ENCODE assay signal across 20 cellular contexts in the genomic region with DNA sequence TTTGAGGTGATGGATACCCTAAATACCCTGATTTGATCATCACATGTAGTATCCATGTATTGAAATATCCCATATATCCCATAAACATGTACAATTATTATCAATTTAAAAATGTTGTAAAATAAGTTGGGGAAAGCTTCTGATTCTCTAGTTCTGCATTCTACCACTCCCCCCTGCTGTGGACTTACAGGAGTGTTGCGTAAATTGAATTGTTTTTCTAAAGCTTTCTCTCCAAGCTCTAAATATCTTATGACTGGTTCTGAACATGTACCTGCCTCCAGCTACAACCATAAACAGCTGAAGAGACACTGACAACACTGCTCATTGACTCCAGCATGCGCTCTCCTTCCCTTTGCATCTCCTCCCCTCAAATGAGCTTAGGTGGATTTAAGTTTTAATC.
DNase-seq lines count a peak whose midpoint lies in the region; ATAC-seq and TF ChIP-seq lines count a peak whose summit lies in the region.
"Had no signal": no experiment of that assay in that cellular context is flagged by ENCODE, and none has a peak within 500 bp of the region (broad histone marks: within the 10 kb centered on the region; RNA-seq: fewer than 3 reads in every experiment).

No MANE protein-coding gene starts in this region.

- CTCF ChIA-PET in MCF 10A (lab: Yijun Ruan, JAX) = interaction anchor here (0.6 to 5.9 kb wide), 16 partner anchors 10 to 499 kb away, joined by 3 to 63 read pairs (median 4); no protein-coding TSS in a partner anchor
- CTCF ChIA-PET in activated CD8-positive, alpha-beta T cell treated with anti-CD3 and anti-CD28 coated beads, Interleukin-2, amount 10 ng/mL, durations not matched to agents 7 days and 5 days (lab: Charles Lee) = interaction anchor here (0.7 to 3.1 kb wide), 6 partner anchors 11 to 281 kb away, joined by 3 to 14 read pairs (median 6); no protein-coding TSS in a partner anchor

- TF ChIP-seq POLR2A in breast epithelium (IDR thresholded peaks at IDR 0.05) (no peak), thyroid gland (IDR thresholded peaks at IDR 0.05) (no peak)

- H3K36me3 Mint-ChIP-seq in MCF 10A (ENCODE audit: insufficient read depth, unreplicated experiment) (no peaks in the 10 kb centered on the region), chondrocyte (ENCODE audit: low read depth) (peaks cover 4% of the 10 kb centered on the region)
- peaks cover 16 to 35% of the 10 kb centered on the region in 2 donors for H3K36me3 Mint-ChIP-seq in stimulated activated naive B cell treated with anti-CD40 and anti-IgM and Interleukin-4, amounts not matched to agents 10 μg/mL and 1 μg/mL and 100 μg/mL, for 72 hours
- peaks cover 7% of the 10 kb centered on the region for H3K36me3 Mint-ChIP-seq in activated CD8-positive, alpha-beta T cell treated with anti-CD3 and anti-CD28 coated beads, Interleukin-2, amount 10 ng/mL, durations not matched to agents 7 days and 5 days (ENCODE audit: low read depth)

- ATAC-seq in stimulated activated naive B cell treated with anti-CD40 and anti-IgM and Interleukin-4, amounts not matched to agents 10 μg/mL and 1 μg/mL and 100 μg/mL, for 72 hours (replicated peaks) = no peak
- no peak for ATAC-seq in activated CD8-positive, alpha-beta T cell treated with anti-CD3 and anti-CD28 coated beads, Interleukin-2, amount 10 ng/mL, durations not matched to agents 7 days and 5 days

- H3K27ac ChIP-seq in breast epithelium = no peak overlapping the region
- H3K27ac ChIP-seq in OCI-LY3 (ENCODE audit: low read length) = no peak overlapping the region
- H3K27ac ChIP-seq in thyroid gland = no peak overlapping the region
- H3K27ac ChIP-seq: coronary artery, VCaP had no signal

- H3K27me3 ChIP-seq in breast epithelium (no peaks in the 10 kb centered on the region), OCI-LY3 (ENCODE audit: low read depth, low read length) (no peaks in the 10 kb centered on the region), thyroid gland (no peaks in the 10 kb centered on the region)

- no peak for TF ChIP-seq CTCF in MCF 10A (IDR thresholded peaks at IDR 0.05; ENCODE audit: unreplicated experiment)
- no peak for TF ChIP-seq CTCF in breast epithelium (IDR thresholded peaks at IDR 0.05)
- 0 out of 2 replicates have a peak, but pooled peaks have one; percentile 16 for TF ChIP-seq CTCF in OCI-LY3 (IDR thresholded peaks at IDR 0.05; ENCODE audit: low read depth, low read length)
- peak; percentile 20 for TF ChIP-seq CTCF in chondrocyte (IDR thresholded peaks at IDR 0.05)
- no peak for TF ChIP-seq CTCF in thyroid gland (IDR thresholded peaks at IDR 0.05)

- POLR2A ChIA-PET in MCF 10A (lab: Yijun Ruan, JAX) = interaction anchor here (0.8 to 1.7 kb wide), 6 partner anchors 8 to 519 kb away, joined by 3 to 6 read pairs (median 3); no protein-coding TSS in a partner anchor
- POLR2A ChIA-PET in activated CD8-positive, alpha-beta T cell treated with anti-CD3 and anti-CD28 coated beads, Interleukin-2, amount 10 ng/mL, durations not matched to agents 7 days and 5 days (lab: Charles Lee) = interaction anchor here (1.0 kb wide), 1 partner anchor 12 kb away, joined by 3 read pairs; no protein-coding TSS in a partner anchor

- no peak overlapping the region for H3K4me3 ChIP-seq in breast epithelium
- no peak overlapping the region for H3K4me3 ChIP-seq in OCI-LY3 (ENCODE audit: low read length)
- no peak overlapping the region for H3K4me3 ChIP-seq in thyroid gland (replicated peaks in 1 of 3)
- H3K4me3 ChIP-seq: coronary artery had no signal

- no peak overlapping the region for H2AFZ ChIP-seq in OCI-LY3 (ENCODE audit: low read depth, low read length)

- no peaks in the 10 kb centered on the region for H3K9me3 ChIP-seq in breast epithelium
- no peaks in the 10 kb centered on the region for H3K9me3 ChIP-seq in OCI-LY3 (ENCODE audit: insufficient read depth, low read length)
- no peaks in the 10 kb centered on the region for H3K9me3 ChIP-seq in thyroid gland

- H3K27ac Mint-ChIP-seq in MCF 10A (ENCODE audit: low read depth, unreplicated experiment) = peak overlapping the region; percentile 1
- no peak overlapping the region for H3K27ac Mint-ChIP-seq in chondrocyte (ENCODE audit: unreplicated experiment)
- H3K27ac Mint-ChIP-seq in stimulated activated naive B cell treated with anti-CD40 and anti-IgM and Interleukin-4, amounts not matched to agents 10 μg/mL and 1 μg/mL and 100 μg/mL, for 72 hours = peak overlapping the region; percentile 72
- H3K27ac Mint-ChIP-seq in activated CD8-positive, alpha-beta T cell treated with anti-CD3 and anti-CD28 coated beads, Interleukin-2, amount 10 ng/mL, durations not matched to agents 7 days and 5 days = no peak overlapping the region
- H3K27ac Mint-ChIP-seq: activated T-helper 2 cell treated with anti-CD3 and anti-CD28 coated beads, Interferon-gamma antibody, Interleukin-2, Interleukin-4, amounts not matched to agents 10 μg/mL and 5 μg/mL and 100 μg/mL, durations not matched to agents 14 hours and 24 hours and 36 hours; immature natural killer cell had no signal

- no peaks in the 10 kb centered on the region for H3K36me3 ChIP-seq in breast epithelium
- no peaks in the 10 kb centered on the region for H3K36me3 ChIP-seq in OCI-LY3 (replicated peaks; ENCODE audit: low read depth, low read length)
- H3K36me3 ChIP-seq in thyroid gland = no peaks in the 10 kb centered on the region

- intact Hi-C loops in MCF 10A (cut with micrococcal nuclease) (no loop called here), breast epithelium (cut with DNase I; ENCODE audit: low total_unique reads) (no loop called here), thyroid gland (cut with DNase I) (no loop called here)

- no peak overlapping the region for H3K4me2 ChIP-seq in OCI-LY3 (ENCODE audit: low read length)

- BruUV-seq in MCF 10A (replicated peaks; lab: Mats Ljungman, UMichigan) = no TSS peak

- no peaks in the 10 kb centered on the region for H4K20me1 ChIP-seq in OCI-LY3 (ENCODE audit: insufficient read depth, low read length)

- no peaks in the 10 kb centered on the region for H3K27me3 Mint-ChIP-seq in MCF 10A (ENCODE audit: insufficient read depth, unreplicated experiment)
- no peaks in the 10 kb centered on the region for H3K27me3 Mint-ChIP-seq in chondrocyte (ENCODE audit: low read depth)
- H3K27me3 Mint-ChIP-seq in stimulated activated naive B cell treated with anti-CD40 and anti-IgM and Interleukin-4, amounts not matched to agents 10 μg/mL and 1 μg/mL and 100 μg/mL, for 72 hours = no peaks in the 10 kb centered on the region
- H3K27me3 Mint-ChIP-seq in activated CD8-positive, alpha-beta T cell treated with anti-CD3 and anti-CD28 coated beads, Interleukin-2, amount 10 ng/mL, durations not matched to agents 7 days and 5 days (ENCODE audit: low read depth) = no peaks in the 10 kb centered on the region
- H3K27me3 Mint-ChIP-seq: CD4-positive, alpha-beta memory T cell; stimulated activated naive CD8-positive, alpha-beta T cell treated with anti-CD3 and anti-CD28 coated beads, Interleukin-15, Interleukin-2, amounts not matched to agents 100 ng/mL and 50 ng/mL, for 24 hours had no signal

- 98 to 100% methylated on average over 2 of the region's 2 CpGs for WGBS in thyroid gland, 2 donors

- no peak overlapping the region for H3K4me3 Mint-ChIP-seq in MCF 10A (ENCODE audit: unreplicated experiment)
- no peak overlapping the region for H3K4me3 Mint-ChIP-seq in chondrocyte (ENCODE audit: unreplicated experiment)
- no peak overlapping the region for H3K4me3 Mint-ChIP-seq in stimulated activated naive B cell treated with anti-CD40 and anti-IgM and Interleukin-4, amounts not matched to agents 10 μg/mL and 1 μg/mL and 100 μg/mL, for 72 hours
- no peak overlapping the region for H3K4me3 Mint-ChIP-seq in activated CD8-positive, alpha-beta T cell treated with anti-CD3 and anti-CD28 coated beads, Interleukin-2, amount 10 ng/mL, durations not matched to agents 7 days and 5 days
- H3K4me3 Mint-ChIP-seq: CD4-positive, alpha-beta memory T cell; immature natural killer cell; stimulated activated naive CD8-positive, alpha-beta T cell treated with anti-CD3 and anti-CD28 coated beads, Interleukin-15, Interleukin-2, amounts not matched to agents 100 ng/mL and 50 ng/mL, for 24 hours had no signal

- H3K4me1 Mint-ChIP-seq in MCF 10A (ENCODE audit: insufficient read depth, unreplicated experiment) (peaks cover 64% of the 10 kb centered on the region), chondrocyte (ENCODE audit: low read depth) (peaks cover 26% of the 10 kb centered on the region)
- peaks cover 0 to 21% of the 10 kb centered on the region in 2 donors for H3K4me1 Mint-ChIP-seq in stimulated activated naive B cell treated with anti-CD40 and anti-IgM and Interleukin-4, amounts not matched to agents 10 μg/mL and 1 μg/mL and 100 μg/mL, for 72 hours
- H3K4me1 Mint-ChIP-seq in activated CD8-positive, alpha-beta T cell treated with anti-CD3 and anti-CD28 coated beads, Interleukin-2, amount 10 ng/mL, durations not matched to agents 7 days and 5 days (ENCODE audit: low read depth) = no peaks in the 10 kb centered on the region

- peak; percentile 57 for DNase-seq in MCF 10A (ENCODE audit: unreplicated experiment)
- DNase-seq in breast epithelium (ENCODE audit: low spot score in 2 of 2) = no peak
- DNase-seq in chondrocyte (ENCODE audit: low spot score) = no peak
- no peak for DNase-seq in stimulated activated naive B cell treated with anti-CD40 and anti-IgM and Interleukin-4, amounts not matched to agents 10 μg/mL and 1 μg/mL and 100 μg/mL, for 72 hours
- DNase-seq in Ammon's horn (ENCODE audit: low spot score) = no peak
- DNase-seq in thyroid gland = no peak
- DNase-seq in activated CD8-positive, alpha-beta T cell treated with anti-CD3 and anti-CD28 coated beads, Interleukin-2, amount 10 ng/mL, durations not matched to agents 7 days and 5 days = no peak
- DNase-seq: amygdala; CD4-positive, alpha-beta memory T cell; head of caudate nucleus; immature natural killer cell; NCI-H446 treated with DMSO at 0.1 percent for 48 hours; retina; stimulated activated CD4-positive, alpha-beta T cell treated with anti-CD3 and anti-CD28 coated beads, Interleukin-15, amount 100 ng/mL, for 24 hours; SW 1271 had no signal

- H3K4me1 ChIP-seq in breast epithelium (peaks cover 0 to 3% of the 10 kb centered on the region in 2 donors), OCI-LY3 (ENCODE audit: low read length) (no peaks in the 10 kb centered on the region), thyroid gland (peaks cover 19 to 31% of the 10 kb centered on the region in 2 donors)

- H3K9me3 Mint-ChIP-seq in MCF 10A (ENCODE audit: unreplicated experiment) = no peaks in the 10 kb centered on the region
- no peaks in the 10 kb centered on the region for H3K9me3 Mint-ChIP-seq in chondrocyte (ENCODE audit: low read depth)
- H3K9me3 Mint-ChIP-seq in stimulated activated naive B cell treated with anti-CD40 and anti-IgM and Interleukin-4, amounts not matched to agents 10 μg/mL and 1 μg/mL and 100 μg/mL, for 72 hours = no peaks in the 10 kb centered on the region
- H3K9me3 Mint-ChIP-seq in activated CD8-positive, alpha-beta T cell treated with anti-CD3 and anti-CD28 coated beads, Interleukin-2, amount 10 ng/mL, durations not matched to agents 7 days and 5 days (ENCODE audit: insufficient read depth) = no peaks in the 10 kb centered on the region
- H3K9me3 Mint-ChIP-seq: activated T-helper 2 cell treated with anti-CD3 and anti-CD28 coated beads, Interferon-gamma antibody, Interleukin-2, Interleukin-4, amounts not matched to agents 10 μg/mL and 5 μg/mL and 100 μg/mL, durations not matched to agents 14 hours and 24 hours and 36 hours; immature natural killer cell; stimulated activated naive CD8-positive, alpha-beta T cell treated with anti-CD3 and anti-CD28 coated beads, Interleukin-15, Interleukin-2, amounts not matched to agents 100 ng/mL and 50 ng/mL, for 24 hours had no signal

- no peak overlapping the region for H3K9ac ChIP-seq in OCI-LY3 (ENCODE audit: low read length)

- H3K79me2 ChIP-seq in OCI-LY3 (ENCODE audit: low read length) = no peaks in the 10 kb centered on the region

Comparison
In these comparisons a context has a peak if more than half of its experiments do, and no peak if none do; other contexts are left out.
1. H3K27ac Mint-ChIP-seq: peak in MCF 10A (single experiment) and stimulated activated naive B cell treated with anti-CD40 and anti-IgM and Interleukin-4, amounts not matched to agents 10 μg/mL and 1 μg/mL and 100 μg/mL, for 72 hours (single experiment); none in chondrocyte (single experiment) and activated CD8-positive, alpha-beta T cell treated with anti-CD3 and anti-CD28 coated beads, Interleukin-2, amount 10 ng/mL, durations not matched to agents 7 days and 5 days (single experiment).
2. CTCF ChIP-seq: peak in OCI-LY3 (single experiment) and chondrocyte (single experiment); none in MCF 10A (single experiment), breast epithelium (0 of 3) and thyroid gland (0 of 6).